Comparison of ENCODE assay signal across 1 cellular context in the genomic region with DNA sequence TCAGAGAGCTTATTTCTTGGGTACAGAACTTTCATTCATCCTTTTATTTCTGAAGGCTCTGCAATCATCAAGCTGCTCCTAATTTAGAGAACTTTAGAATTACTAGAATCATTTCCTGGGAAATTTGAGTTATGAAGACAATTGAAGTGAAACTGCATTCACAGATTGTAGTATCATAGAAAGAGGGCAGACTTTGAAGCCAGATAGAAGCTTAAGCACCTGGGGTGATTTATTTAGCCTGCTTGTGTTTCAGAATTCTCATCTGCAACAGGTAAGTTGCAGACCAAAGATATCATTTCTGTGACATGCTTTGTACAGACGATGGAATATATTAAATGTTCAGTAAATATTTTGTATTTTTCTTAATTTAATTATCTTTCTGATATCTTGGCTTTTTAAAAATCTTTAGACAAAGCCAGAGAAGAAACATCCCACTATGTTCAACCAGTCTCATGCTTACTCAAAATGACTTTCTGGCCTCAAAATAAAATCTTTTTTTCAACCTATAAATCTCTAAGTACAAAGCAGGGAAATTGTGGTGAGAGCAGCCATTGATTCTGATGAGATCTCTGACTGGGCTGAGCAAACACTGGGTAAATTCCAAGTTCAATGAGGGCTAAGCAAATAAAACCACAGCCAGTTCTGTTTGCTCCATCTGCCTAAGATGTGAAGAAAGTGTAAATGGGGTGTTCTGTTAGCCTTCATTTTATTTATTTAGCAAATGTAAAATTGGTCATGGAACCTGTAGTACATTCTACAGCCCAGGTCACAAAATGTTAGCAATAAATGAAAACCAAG.
TF ChIP-seq lines count a peak whose summit lies in the region.

No MANE protein-coding gene starts in this region.

TF ChIP-seq in HepG2, 621 proteins besides CTCF, POLR2A, EP300 and RAD21 (continued from another document):
- TF ChIP-seq, protein P1, sequence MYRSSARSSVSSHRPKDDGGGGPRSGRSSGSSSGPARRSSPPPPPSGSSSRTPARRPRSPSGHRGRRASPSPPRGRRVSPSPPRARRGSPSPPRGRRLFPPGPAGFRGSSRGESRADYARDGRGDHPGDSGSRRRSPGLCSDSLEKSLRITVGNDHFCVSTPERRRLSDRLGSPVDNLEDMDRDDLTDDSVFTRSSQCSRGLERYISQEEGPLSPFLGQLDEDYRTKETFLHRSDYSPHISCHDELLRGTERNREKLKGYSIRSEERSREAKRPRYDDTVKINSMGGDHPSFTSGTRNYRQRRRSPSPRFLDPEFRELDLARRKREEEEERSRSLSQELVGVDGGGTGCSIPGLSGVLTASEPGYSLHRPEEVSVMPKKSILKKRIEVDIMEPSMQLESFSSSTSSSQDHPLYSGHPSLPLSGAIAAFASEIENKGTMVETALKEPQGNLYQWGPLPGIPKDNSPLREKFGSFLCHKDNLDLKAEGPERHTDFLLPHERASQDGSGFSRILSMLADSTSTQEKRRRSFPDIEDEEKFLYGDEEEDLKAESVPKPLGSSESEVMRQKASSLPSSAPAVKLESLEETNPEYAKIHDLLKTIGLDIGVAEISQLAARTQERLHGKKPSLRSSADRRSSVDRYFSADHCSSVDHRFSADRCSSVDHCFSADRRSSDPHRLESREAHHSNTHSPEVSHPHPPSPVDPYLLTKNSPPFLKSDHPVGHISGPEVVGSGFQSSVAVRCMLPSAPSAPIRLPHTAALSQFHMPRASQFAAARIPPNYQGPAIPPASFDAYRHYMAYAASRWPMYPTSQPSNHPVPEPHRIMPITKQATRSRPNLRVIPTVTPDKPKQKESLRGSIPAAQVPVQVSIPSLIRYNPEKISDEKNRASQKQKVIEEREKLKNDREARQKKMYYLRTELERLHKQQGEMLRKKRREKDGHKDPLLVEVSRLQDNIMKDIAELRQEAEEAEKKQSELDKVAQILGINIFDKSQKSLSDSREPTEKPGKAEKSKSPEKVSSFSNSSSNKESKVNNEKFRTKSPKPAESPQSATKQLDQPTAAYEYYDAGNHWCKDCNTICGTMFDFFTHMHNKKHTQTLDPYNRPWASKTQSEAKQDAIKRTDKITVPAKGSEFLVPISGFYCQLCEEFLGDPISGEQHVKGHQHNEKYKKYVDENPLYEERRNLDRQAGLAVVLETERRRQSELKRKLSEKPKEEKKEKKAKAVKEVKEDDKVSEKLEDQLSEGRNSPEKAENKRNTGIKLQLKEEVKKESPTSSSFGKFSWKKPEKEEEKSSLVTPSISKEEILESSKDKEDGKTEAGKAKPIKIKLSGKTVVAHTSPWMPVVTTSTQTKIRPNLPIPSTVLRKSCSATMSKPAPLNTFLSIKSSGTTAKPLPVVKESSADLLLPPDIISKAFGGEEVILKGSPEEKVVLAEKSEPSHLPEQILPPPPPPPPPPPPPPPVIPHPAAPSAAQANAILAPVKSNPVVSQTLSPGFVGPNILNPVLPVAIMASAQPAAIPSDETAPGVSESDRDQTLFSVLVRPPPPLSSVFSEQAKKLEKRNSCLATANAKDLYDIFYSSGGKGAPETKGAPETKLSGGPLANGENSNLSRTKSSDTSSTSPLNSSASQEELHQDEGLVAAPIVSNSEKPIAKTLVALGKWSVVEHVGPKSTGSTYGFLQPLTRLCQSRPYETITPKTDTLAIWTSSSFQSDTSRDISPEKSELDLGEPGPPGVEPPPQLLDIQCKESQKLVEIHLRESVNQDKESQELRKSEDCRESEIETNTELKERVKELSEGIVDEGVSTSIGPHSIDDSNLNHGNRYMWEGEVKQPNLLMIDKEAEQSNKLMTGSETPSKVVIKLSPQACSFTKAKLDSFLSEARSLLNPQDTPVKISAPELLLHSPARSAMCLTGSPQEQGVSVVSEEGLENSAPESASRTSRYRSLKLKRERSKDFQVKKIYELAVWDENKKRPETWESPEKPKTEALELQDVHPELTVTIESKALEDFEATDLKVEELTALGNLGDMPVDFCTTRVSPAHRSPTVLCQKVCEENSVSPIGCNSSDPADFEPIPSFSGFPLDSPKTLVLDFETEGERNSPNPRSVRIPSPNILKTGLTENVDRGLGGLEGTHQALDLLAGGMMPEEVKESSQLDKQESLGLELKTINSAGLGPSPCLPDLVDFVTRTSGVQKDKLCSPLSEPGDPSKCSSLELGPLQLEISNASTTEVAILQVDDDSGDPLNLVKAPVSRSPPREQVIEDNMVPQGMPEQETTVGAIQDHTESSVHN (CRISPR knock-in tag; IDR thresholded peaks at IDR 0.05): no peak
- TF ChIP-seq GZF1 (CRISPR knock-in tag; IDR thresholded peaks at IDR 0.05) (no peak), ZNF24 (IDR thresholded peaks at IDR 0.05) (no peak), ZNF562 (CRISPR knock-in tag; IDR thresholded peaks at IDR 0.05; ENCODE audit: borderline replicate concordance) (no peak), MIER2 (CRISPR knock-in tag; IDR thresholded peaks at IDR 0.05) (no peak), BRD4 (CRISPR knock-in tag; IDR thresholded peaks at IDR 0.05) (no peak), SIX4 (CRISPR knock-in tag; IDR thresholded peaks at IDR 0.05) (no peak), ZNF788 (CRISPR knock-in tag; IDR thresholded peaks at IDR 0.05; ENCODE audit: borderline replicate concordance) (no peak), IRF2 (CRISPR knock-in tag; IDR thresholded peaks at IDR 0.05) (no peak)
- TF ChIP-seq, protein P2, sequence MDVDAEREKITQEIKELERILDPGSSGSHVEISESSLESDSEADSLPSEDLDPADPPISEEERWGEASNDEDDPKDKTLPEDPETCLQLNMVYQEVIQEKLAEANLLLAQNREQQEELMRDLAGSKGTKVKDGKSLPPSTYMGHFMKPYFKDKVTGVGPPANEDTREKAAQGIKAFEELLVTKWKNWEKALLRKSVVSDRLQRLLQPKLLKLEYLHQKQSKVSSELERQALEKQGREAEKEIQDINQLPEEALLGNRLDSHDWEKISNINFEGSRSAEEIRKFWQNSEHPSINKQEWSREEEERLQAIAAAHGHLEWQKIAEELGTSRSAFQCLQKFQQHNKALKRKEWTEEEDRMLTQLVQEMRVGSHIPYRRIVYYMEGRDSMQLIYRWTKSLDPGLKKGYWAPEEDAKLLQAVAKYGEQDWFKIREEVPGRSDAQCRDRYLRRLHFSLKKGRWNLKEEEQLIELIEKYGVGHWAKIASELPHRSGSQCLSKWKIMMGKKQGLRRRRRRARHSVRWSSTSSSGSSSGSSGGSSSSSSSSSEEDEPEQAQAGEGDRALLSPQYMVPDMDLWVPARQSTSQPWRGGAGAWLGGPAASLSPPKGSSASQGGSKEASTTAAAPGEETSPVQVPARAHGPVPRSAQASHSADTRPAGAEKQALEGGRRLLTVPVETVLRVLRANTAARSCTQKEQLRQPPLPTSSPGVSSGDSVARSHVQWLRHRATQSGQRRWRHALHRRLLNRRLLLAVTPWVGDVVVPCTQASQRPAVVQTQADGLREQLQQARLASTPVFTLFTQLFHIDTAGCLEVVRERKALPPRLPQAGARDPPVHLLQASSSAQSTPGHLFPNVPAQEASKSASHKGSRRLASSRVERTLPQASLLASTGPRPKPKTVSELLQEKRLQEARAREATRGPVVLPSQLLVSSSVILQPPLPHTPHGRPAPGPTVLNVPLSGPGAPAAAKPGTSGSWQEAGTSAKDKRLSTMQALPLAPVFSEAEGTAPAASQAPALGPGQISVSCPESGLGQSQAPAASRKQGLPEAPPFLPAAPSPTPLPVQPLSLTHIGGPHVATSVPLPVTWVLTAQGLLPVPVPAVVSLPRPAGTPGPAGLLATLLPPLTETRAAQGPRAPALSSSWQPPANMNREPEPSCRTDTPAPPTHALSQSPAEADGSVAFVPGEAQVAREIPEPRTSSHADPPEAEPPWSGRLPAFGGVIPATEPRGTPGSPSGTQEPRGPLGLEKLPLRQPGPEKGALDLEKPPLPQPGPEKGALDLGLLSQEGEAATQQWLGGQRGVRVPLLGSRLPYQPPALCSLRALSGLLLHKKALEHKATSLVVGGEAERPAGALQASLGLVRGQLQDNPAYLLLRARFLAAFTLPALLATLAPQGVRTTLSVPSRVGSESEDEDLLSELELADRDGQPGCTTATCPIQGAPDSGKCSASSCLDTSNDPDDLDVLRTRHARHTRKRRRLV (CRISPR knock-in tag; IDR thresholded peaks at IDR 0.05): no peak
- TF ChIP-seq, protein P3, sequence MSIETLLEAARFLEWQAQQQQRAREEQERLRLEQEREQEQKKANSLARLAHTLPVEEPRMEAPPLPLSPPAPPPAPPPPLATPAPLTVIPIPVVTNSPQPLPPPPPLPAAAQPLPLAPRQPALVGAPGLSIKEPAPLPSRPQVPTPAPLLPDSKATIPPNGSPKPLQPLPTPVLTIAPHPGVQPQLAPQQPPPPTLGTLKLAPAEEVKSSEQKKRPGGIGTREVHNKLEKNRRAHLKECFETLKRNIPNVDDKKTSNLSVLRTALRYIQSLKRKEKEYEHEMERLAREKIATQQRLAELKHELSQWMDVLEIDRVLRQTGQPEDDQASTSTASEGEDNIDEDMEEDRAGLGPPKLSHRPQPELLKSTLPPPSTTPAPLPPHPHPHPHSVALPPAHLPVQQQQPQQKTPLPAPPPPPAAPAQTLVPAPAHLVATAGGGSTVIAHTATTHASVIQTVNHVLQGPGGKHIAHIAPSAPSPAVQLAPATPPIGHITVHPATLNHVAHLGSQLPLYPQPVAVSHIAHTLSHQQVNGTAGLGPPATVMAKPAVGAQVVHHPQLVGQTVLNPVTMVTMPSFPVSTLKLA (IDR thresholded peaks at IDR 0.05): no peak
- TF ChIP-seq, protein P4, sequence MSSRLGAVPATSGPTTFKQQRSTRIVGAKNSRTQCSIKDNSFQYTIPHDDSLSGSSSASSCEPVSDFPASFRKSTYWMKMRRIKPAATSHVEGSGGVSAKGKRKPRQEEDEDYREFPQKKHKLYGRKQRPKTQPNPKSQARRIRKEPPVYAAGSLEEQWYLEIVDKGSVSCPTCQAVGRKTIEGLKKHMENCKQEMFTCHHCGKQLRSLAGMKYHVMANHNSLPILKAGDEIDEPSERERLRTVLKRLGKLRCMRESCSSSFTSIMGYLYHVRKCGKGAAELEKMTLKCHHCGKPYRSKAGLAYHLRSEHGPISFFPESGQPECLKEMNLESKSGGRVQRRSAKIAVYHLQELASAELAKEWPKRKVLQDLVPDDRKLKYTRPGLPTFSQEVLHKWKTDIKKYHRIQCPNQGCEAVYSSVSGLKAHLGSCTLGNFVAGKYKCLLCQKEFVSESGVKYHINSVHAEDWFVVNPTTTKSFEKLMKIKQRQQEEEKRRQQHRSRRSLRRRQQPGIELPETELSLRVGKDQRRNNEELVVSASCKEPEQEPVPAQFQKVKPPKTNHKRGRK (CRISPR knock-in tag; IDR thresholded peaks at IDR 0.05): no peak
- TF ChIP-seq, protein P5, sequence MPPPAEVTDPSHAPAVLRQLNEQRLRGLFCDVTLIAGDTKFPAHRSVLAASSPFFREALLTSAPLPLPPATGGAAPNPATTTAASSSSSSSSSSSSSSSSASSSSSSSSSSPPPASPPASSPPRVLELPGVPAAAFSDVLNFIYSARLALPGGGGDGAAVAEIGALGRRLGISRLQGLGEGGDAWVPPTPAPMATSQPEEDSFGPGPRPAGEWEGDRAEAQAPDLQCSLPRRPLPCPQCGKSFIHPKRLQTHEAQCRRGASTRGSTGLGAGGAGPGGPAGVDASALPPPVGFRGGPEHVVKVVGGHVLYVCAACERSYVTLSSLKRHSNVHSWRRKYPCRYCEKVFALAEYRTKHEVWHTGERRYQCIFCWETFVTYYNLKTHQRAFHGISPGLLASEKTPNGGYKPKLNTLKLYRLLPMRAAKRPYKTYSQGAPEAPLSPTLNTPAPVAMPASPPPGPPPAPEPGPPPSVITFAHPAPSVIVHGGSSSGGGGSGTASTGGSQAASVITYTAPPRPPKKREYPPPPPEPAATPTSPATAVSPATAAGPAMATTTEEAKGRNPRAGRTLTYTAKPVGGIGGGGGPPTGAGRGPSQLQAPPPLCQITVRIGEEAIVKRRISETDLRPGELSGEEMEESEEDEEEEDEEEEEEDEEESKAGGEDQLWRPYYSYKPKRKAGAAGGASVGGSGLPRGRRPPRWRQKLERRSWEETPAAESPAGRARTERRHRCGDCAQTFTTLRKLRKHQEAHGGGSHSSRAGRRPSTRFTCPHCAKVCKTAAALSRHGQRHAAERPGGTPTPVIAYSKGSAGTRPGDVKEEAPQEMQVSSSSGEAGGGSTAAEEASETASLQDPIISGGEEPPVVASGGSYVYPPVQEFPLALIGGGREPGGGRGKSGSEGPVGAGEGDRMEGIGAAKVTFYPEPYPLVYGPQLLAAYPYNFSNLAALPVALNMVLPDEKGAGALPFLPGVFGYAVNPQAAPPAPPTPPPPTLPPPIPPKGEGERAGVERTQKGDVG (CRISPR knock-in tag; IDR thresholded peaks at IDR 0.05; ENCODE audit: borderline replicate concordance): no peak
